21 cellular contexts compared by ENCODE assay signal in the genomic region with DNA sequence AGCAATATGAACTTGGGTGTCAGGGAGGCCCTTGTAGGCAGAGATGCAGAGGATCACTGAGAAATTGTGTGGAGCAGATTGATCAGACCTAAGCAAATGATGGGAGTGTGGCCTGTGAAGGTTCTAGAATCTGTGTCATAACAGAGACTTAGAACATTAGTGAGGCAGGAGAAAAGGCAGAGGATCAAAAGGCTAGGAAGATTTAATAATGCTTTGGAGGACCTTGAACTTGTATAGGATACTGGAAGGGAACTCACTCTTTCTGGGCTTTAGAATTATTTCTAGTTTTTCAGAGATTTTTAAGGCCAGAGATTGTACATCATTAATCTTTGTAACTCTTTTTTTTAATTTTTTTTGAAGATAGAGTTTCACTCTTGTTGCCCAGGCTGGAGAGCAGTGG. TPM values are rescaled to one million over a fixed set of nuclear protein-coding genes. Genes with fewer than 3 reads are reported as not detected.
DNase-seq lines count a peak whose midpoint lies in the region; ATAC-seq and TF ChIP-seq lines count a peak whose summit lies in the region.
"Had no signal": no experiment of that assay in that cellular context is flagged by ENCODE, and none has a peak within 500 bp of the region (broad histone marks: within the 10 kb centered on the region; RNA-seq: fewer than 3 reads in every experiment).

A gene with protein sequence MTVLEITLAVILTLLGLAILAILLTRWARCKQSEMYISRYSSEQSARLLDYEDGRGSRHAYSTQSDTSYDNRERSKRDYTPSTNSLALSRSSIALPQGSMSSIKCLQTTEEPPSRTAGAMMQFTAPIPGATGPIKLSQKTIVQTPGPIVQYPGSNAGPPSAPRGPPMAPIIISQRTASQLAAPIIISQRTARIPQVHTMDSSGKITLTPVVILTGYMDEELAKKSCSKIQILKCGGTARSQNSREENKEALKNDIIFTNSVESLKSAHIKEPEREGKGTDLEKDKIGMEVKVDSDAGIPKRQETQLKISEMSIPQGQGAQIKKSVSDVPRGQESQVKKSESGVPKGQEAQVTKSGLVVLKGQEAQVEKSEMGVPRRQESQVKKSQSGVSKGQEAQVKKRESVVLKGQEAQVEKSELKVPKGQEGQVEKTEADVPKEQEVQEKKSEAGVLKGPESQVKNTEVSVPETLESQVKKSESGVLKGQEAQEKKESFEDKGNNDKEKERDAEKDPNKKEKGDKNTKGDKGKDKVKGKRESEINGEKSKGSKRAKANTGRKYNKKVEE (minus strand): TSS at position 101 of the 400 bp plus-strand sequence. CDS start 197 bp downstream, outside the sequence.

- H2AFZ ChIP-seq in IMR-90 (replicated peaks; ENCODE audit: low read length, poor library complexity) = no peak within 1 kb of the TSS

- no peak for TF ChIP-seq RAD21 in IMR-90 (IDR thresholded peaks at IDR 0.05; ENCODE audit: low read length)

- TF ChIP-seq CTCF in IMR-90 (conservative IDR thresholded peaks at IDR 0.05; ENCODE audit: low read depth, low read length) = no peak
- TF ChIP-seq CTCF in endothelial cell (IDR thresholded peaks at IDR 0.05; ENCODE audit: unreplicated experiment) = no peak

- peak within 1 kb of the TSS in 1 of 2 experiments; percentile 40; a peak in 1 of 4 replicates for H4K8ac ChIP-seq in IMR-90 (ENCODE audit: low read depth in 2 of 2, low read length in 2 of 2)

- no peak within 1 kb of the TSS for H3K4me2 ChIP-seq in IMR-90 (ENCODE audit: low read depth, low read length)

- peak within 1 kb of the TSS; percentile 3; the same call in 1 of the 3 replicates for H2BK15ac ChIP-seq in IMR-90 (ENCODE audit: low read depth, low read length)

- H3K27ac ChIP-seq in IMR-90 (ENCODE audit: insufficient read depth, low read length) = no peak within 1 kb of the TSS
- H3K27ac ChIP-seq: C4-2B, HL-60, Peyer's patch had no signal

- H3K27me3 Mint-ChIP-seq in activated T-cell treated with anti-CD3 and anti-CD28 coated beads, Interleukin-2, amount 50 U/mL, for 72 hours (ENCODE audit: low read depth) = peaks cover 30% of the 10 kb centered on the region
- peaks cover 31% of the 10 kb centered on the region for H3K27me3 Mint-ChIP-seq in activated T-cell treated with anti-CD3 and anti-CD28 coated beads, Interleukin-2, amount 50 U/mL, for 24 hours
- H3K27me3 Mint-ChIP-seq in endothelial cell (ENCODE audit: unreplicated experiment) = no peaks in the 10 kb centered on the region
- H3K27me3 Mint-ChIP-seq in stimulated activated naive B cell treated with anti-CD40 and anti-IgM and Interleukin-4, amounts not matched to agents 10 μg/mL and 1 μg/mL and 100 μg/mL, for 72 hours = peaks cover 0 to 11% of the 10 kb centered on the region in 2 donors

- H3K4me3 ChIP-seq in IMR-90 (ENCODE audit: insufficient read depth, low read depth, low read length) = no peak within 1 kb of the TSS
- H3K4me3 ChIP-seq: Peyer's patch had no signal

- no TSS peak for BruUV-seq in IMR-90 (replicated peaks; lab: Mats Ljungman, UMichigan)

- no peak for TF ChIP-seq POLR2A in IMR-90 (IDR thresholded peaks at IDR 0.05; ENCODE audit: low read depth, low read length)

- H3K4me1 ChIP-seq in IMR-90 (ENCODE audit: control insufficient read depth, insufficient read depth, low read length) = peaks cover 2% of the 10 kb centered on the region; the same call in 1 of the 2 replicates

- H3K14ac ChIP-seq in IMR-90 (replicated peaks; ENCODE audit: low read depth, low read length) = 0 out of 2 replicates have a peak within 1 kb of the TSS, but pooled peaks have one; percentile 48

- dilution Hi-C loops in IMR-90 (cut with HindIII; ENCODE audit: low sequenced_read_pairs, unreplicated experiment) = no loop called here

- CTCF ChIA-PET in IMR-90 (lab: Yijun Ruan, JAX) = interaction anchor here (0.6 kb wide), 1 partner anchor 38 kb away, joined by 3 read pairs; no protein-coding TSS in a partner anchor

- no peak for ATAC-seq in activated T-cell treated with anti-CD3 and anti-CD28 coated beads, Interleukin-2, amount 50 U/mL, for 72 hours (replicated peaks in 1 of 2)
- ATAC-seq in IMR-90 (ENCODE audit: low read depth) (no peak), GM19035 (IDR thresholded peaks at IDR 0.05; ENCODE audit: unreplicated experiment) (no peak)
- ATAC-seq in stimulated activated naive B cell treated with anti-CD40 and anti-IgM and Interleukin-4, amounts not matched to agents 10 μg/mL and 1 μg/mL and 100 μg/mL, for 72 hours (replicated peaks) = no peak
- ATAC-seq: HepG2 had no signal

- H4K91ac ChIP-seq in IMR-90 (ENCODE audit: insufficient read depth, low read depth, low read length) = peak within 1 kb of the TSS; percentile 11; the same call in 1 of the 2 replicates

- in situ Hi-C loops in IMR-90 (cut with MboI; ENCODE audit: low sequenced_read_pairs) = no loop called here

- peaks cover 4% of the 10 kb centered on the region; the same call in 1 of the 2 replicates for H3K27me3 ChIP-seq in IMR-90 (ENCODE audit: control insufficient read depth, insufficient read depth, low read length)
- H3K27me3 ChIP-seq: Peyer's patch had no signal

- intact Hi-C loops in IMR-90 (cut with micrococcal nuclease) = no loop called here

- no peaks in the 10 kb centered on the region for H3K79me1 ChIP-seq in IMR-90 (ENCODE audit: low read depth in 1 of 2, low read length in 2 of 2)

- peak within 1 kb of the TSS in 1 of 2 donors; percentile 51 for H3K4me3 Mint-ChIP-seq in activated T-cell treated with anti-CD3 and anti-CD28 coated beads, Interleukin-2, amount 50 U/mL, for 72 hours
- H3K4me3 Mint-ChIP-seq in activated T-cell treated with anti-CD3 and anti-CD28 coated beads, Interleukin-2, amount 50 U/mL, for 24 hours = no peak within 1 kb of the TSS
- no peak within 1 kb of the TSS for H3K4me3 Mint-ChIP-seq in endothelial cell (ENCODE audit: unreplicated experiment)
- H3K4me3 Mint-ChIP-seq in stimulated activated naive B cell treated with anti-CD40 and anti-IgM and Interleukin-4, amounts not matched to agents 10 μg/mL and 1 μg/mL and 100 μg/mL, for 72 hours = no peak within 1 kb of the TSS

- DNase-seq in activated T-cell treated with anti-CD3 and anti-CD28 coated beads, Interleukin-2, amount 50 U/mL, for 72 hours = no peak
- no peak for DNase-seq in activated T-cell treated with anti-CD3 and anti-CD28 coated beads, Interleukin-2, amount 50 U/mL, for 24 hours
- DNase-seq in IMR-90 = no peak
- DNase-seq in endothelial cell (ENCODE audit: low spot score) = no peak
- DNase-seq in stimulated activated naive B cell treated with anti-CD40 and anti-IgM and Interleukin-4, amounts not matched to agents 10 μg/mL and 1 μg/mL and 100 μg/mL, for 72 hours = no peak
- DNase-seq in NK-92 treated with Interleukin-12 subunit alpha and Interleukin-12 subunit beta, amount 100 ng/mL, for 24 hours (lab: John Stamatoyannopoulos, UW) = no peak
- no peak for DNase-seq in DMS79 treated with DMSO at 0.1 percent for 48 hours (lab: John Stamatoyannopoulos, UW)
- DNase-seq: 8988T, GDM1, KBM-7, NCI-H1092, NCI-H1436 treated with DMSO at 0.1 percent for 48 hours, NCI-H1930, NCI-H510A treated with DMSO at 0.1 percent for 48 hours, NCI-H748 treated with DMSO at 0.1 percent for 48 hours, Peyer's patch had no signal

- H3K9ac ChIP-seq in IMR-90 (ENCODE audit: low read depth, low read length) = no peak within 1 kb of the TSS

- H2BK20ac ChIP-seq in IMR-90 (ENCODE audit: low read depth, low read length) = peak within 1 kb of the TSS; percentile 74

- H3K36me3 ChIP-seq in IMR-90 (ENCODE audit: control insufficient read depth, insufficient read depth, low read length) = no peaks in the 10 kb centered on the region
- H3K36me3 ChIP-seq: Peyer's patch had no signal

- no peaks in the 10 kb centered on the region for H3K9me1 ChIP-seq in IMR-90 (ENCODE audit: insufficient read depth, low read length)

- POLR2A ChIA-PET in IMR-90 (lab: Charles Lee; ENCODE audit: unreplicated experiment) = no interaction called here

- peaks cover 7% of the 10 kb centered on the region for H3K4me1 Mint-ChIP-seq in activated T-cell treated with anti-CD3 and anti-CD28 coated beads, Interleukin-2, amount 50 U/mL, for 72 hours (ENCODE audit: low read depth)
- H3K4me1 Mint-ChIP-seq in activated T-cell treated with anti-CD3 and anti-CD28 coated beads, Interleukin-2, amount 50 U/mL, for 24 hours (ENCODE audit: low read depth) = no peaks in the 10 kb centered on the region
- peaks cover 12% of the 10 kb centered on the region for H3K4me1 Mint-ChIP-seq in endothelial cell (ENCODE audit: unreplicated experiment)
- H3K4me1 Mint-ChIP-seq in stimulated activated naive B cell treated with anti-CD40 and anti-IgM and Interleukin-4, amounts not matched to agents 10 μg/mL and 1 μg/mL and 100 μg/mL, for 72 hours = peaks cover 4 to 15% of the 10 kb centered on the region in 2 donors

- H3K36me3 Mint-ChIP-seq in activated T-cell treated with anti-CD3 and anti-CD28 coated beads, Interleukin-2, amount 50 U/mL, for 72 hours (ENCODE audit: insufficient read depth in 2 of 2) = no peaks in the 10 kb centered on the region
- H3K36me3 Mint-ChIP-seq in activated T-cell treated with anti-CD3 and anti-CD28 coated beads, Interleukin-2, amount 50 U/mL, for 24 hours (ENCODE audit: low read depth) = no peaks in the 10 kb centered on the region
- H3K36me3 Mint-ChIP-seq in endothelial cell (ENCODE audit: low read depth, unreplicated experiment) = no peaks in the 10 kb centered on the region
- no peaks in the 10 kb centered on the region for H3K36me3 Mint-ChIP-seq in stimulated activated naive B cell treated with anti-CD40 and anti-IgM and Interleukin-4, amounts not matched to agents 10 μg/mL and 1 μg/mL and 100 μg/mL, for 72 hours

- no peaks in the 10 kb centered on the region for H3K9me3 Mint-ChIP-seq in activated T-cell treated with anti-CD3 and anti-CD28 coated beads, Interleukin-2, amount 50 U/mL, for 72 hours
- no peaks in the 10 kb centered on the region for H3K9me3 Mint-ChIP-seq in activated T-cell treated with anti-CD3 and anti-CD28 coated beads, Interleukin-2, amount 50 U/mL, for 24 hours
- H3K9me3 Mint-ChIP-seq in endothelial cell (ENCODE audit: unreplicated experiment) = no peaks in the 10 kb centered on the region
- H3K9me3 Mint-ChIP-seq in stimulated activated naive B cell treated with anti-CD40 and anti-IgM and Interleukin-4, amounts not matched to agents 10 μg/mL and 1 μg/mL and 100 μg/mL, for 72 hours = no peaks in the 10 kb centered on the region

- peak within 1 kb of the TSS; percentile 69; the same call in 1 of the 2 replicates for H3K18ac ChIP-seq in IMR-90 (ENCODE audit: low read depth, low read length)

- no peak within 1 kb of the TSS for H3K23ac ChIP-seq in IMR-90 (ENCODE audit: low read depth, low read length)

- H4K20me1 ChIP-seq in IMR-90 (ENCODE audit: insufficient read depth, low read length) = no peaks in the 10 kb centered on the region

- peak within 1 kb of the TSS; percentile 43; the same call in 1 of the 2 replicates for H4K5ac ChIP-seq in IMR-90 (ENCODE audit: low read depth, low read length)

- peak within 1 kb of the TSS; percentile 77 for H3K27ac Mint-ChIP-seq in activated T-cell treated with anti-CD3 and anti-CD28 coated beads, Interleukin-2, amount 50 U/mL, for 72 hours
- H3K27ac Mint-ChIP-seq in activated T-cell treated with anti-CD3 and anti-CD28 coated beads, Interleukin-2, amount 50 U/mL, for 24 hours = no peak within 1 kb of the TSS
- peak within 1 kb of the TSS; percentile 72 for H3K27ac Mint-ChIP-seq in endothelial cell (ENCODE audit: unreplicated experiment)
- H3K27ac Mint-ChIP-seq in stimulated activated naive B cell treated with anti-CD40 and anti-IgM and Interleukin-4, amounts not matched to agents 10 μg/mL and 1 μg/mL and 100 μg/mL, for 72 hours = peak within 1 kb of the TSS; percentile 6

- H2AK5ac ChIP-seq in IMR-90 (ENCODE audit: low read depth, low read length) = no peak within 1 kb of the TSS

- H2BK5ac ChIP-seq in IMR-90 (ENCODE audit: low read depth, low read length, poor library complexity, severe bottlenecking) = no peak within 1 kb of the TSS

- peak within 1 kb of the TSS; percentile 51; the same call in 1 of the 2 replicates for H2BK120ac ChIP-seq in IMR-90 (ENCODE audit: low read depth, low read length)

- H3K56ac ChIP-seq in IMR-90 (ENCODE audit: extremely low read depth, insufficient read depth, low read length) = no peak within 1 kb of the TSS

- H3K4ac ChIP-seq in IMR-90 (ENCODE audit: low read depth, low read length) = peak within 1 kb of the TSS; percentile 31; the same call in 1 of the 2 replicates

- no peaks in the 10 kb centered on the region for H3K9me3 ChIP-seq in IMR-90 (ENCODE audit: control insufficient read depth, insufficient read depth, low read length)
- H3K9me3 ChIP-seq: Peyer's patch had no signal

- no peak within 1 kb of the TSS for H2AK9ac ChIP-seq in IMR-90 (replicated peaks; ENCODE audit: low read depth, low read length, poor library complexity)

RNA-seq across cellular contexts. Expression of the gene that starts here (rescaled TPM):
- total RNA-seq in activated T-cell treated with anti-CD3 and anti-CD28 coated beads, Interleukin-2, amount 50 U/mL, for 72 hours = not detected
- not detected in 2 replicates for total RNA-seq in IMR-90 (2012; rRNA removed)
- not detected in 2 replicates for polyA plus RNA-seq in IMR-90 (2012; rRNA removed)
- polyA plus RNA-seq in IMR-90 (2012; cell fraction: cytosol; rRNA removed) = not detected in 2 replicates
- polyA plus RNA-seq in IMR-90 (2012; cell fraction: nucleus; rRNA removed; ENCODE audit: low replicate concordance) = not detected in 2 replicates
- total RNA-seq in endothelial cell (ENCODE audit: unreplicated experiment) = not detected
- total RNA-seq: HepG2, HT-29, Peyer's patch had no signal
- polyA plus RNA-seq: HepG2 had no signal
